Comparison of ENCODE assay signal across 27 cellular contexts in genomic region chr7:80999180-80999579, GRCh38.
"Had no signal": no experiment of that assay in that cellular context is flagged by ENCODE, and none has a peak within 500 bp of the region (broad histone marks: within the 10 kb centered on the region; RNA-seq: fewer than 3 reads in every experiment).

No MANE protein-coding gene starts in this region.

- H3K27me3 ChIP-seq: dorsolateral prefrontal cortex, gastrocnemius medialis, neutrophil, right atrium auricular region, suprapubic skin, transverse colon had no signal

- H3K4me1 ChIP-seq: prostate gland, right atrium auricular region, suprapubic skin, transverse colon had no signal

- H3K9me3 ChIP-seq: gastrocnemius medialis, mucosa of descending colon, neutrophil, prostate gland, right atrium auricular region, suprapubic skin, transverse colon had no signal

- DNase-seq: dorsolateral prefrontal cortex; effector CD4-positive, alpha-beta T cell; endodermal cell; foreskin fibroblast; gastrocnemius medialis; head of caudate nucleus; kidney; mesenchymal stem cell; mucosa of descending colon; naive B cell; stimulated activated CD4-positive, alpha-beta T cell treated with anti-CD3 and anti-CD28 coated beads, Interleukin-12 subunit alpha, Interleukin-12 subunit beta, amount 100 ng/mL, for 4 hours; stimulated activated CD4-positive, alpha-beta T cell treated with anti-CD3 and anti-CD28 coated beads, Interleukin-1b, Interleukin-23, amount 100 ng/mL, for 48 hours; stimulated activated CD4-positive, alpha-beta T cell treated with anti-CD3 and anti-CD28 coated beads, Interleukin-4, amount 100 ng/mL, for 1 hour; stimulated activated CD8-positive, alpha-beta memory T cell treated with anti-CD3 and anti-CD28 coated beads, Interleukin-4, amount 100 ng/mL, for 48 hours; stimulated activated naive CD4-positive, alpha-beta T cell; stimulated activated naive CD8-positive, alpha-beta T cell treated with anti-CD3 and anti-CD28 coated beads, Interleukin-15, amount 100 ng/mL, for 72 hours; transverse colon had no signal

- H3K4me3 ChIP-seq: dorsolateral prefrontal cortex, gastrocnemius medialis, mucosa of descending colon, prostate gland, right atrium auricular region, smooth muscle cell, suprapubic skin, transverse colon had no signal

- ATAC-seq: esophagus mucosa; gastrocnemius medialis; left lobe of liver; mucosa of descending colon; natural killer cell treated with Interleukin-12 subunit alpha and Interleukin-12 subunit beta and Interleukin-15 and Interleukin-18, amount 100 ng/mL, for 72 hours; sciatic nerve; stimulated activated naive CD8-positive, alpha-beta T cell treated with anti-CD3 and anti-CD28 coated beads, Interleukin-15, amount 100 ng/mL, for 72 hours had no signal

- H3K27ac ChIP-seq: dorsolateral prefrontal cortex, epithelial cell of prostate, gastrocnemius medialis, neutrophil, prostate gland, right atrium auricular region, suprapubic skin, transverse colon had no signal

- H3K36me3 ChIP-seq: gastrocnemius medialis, neutrophil, prostate gland, right atrium auricular region, suprapubic skin, transverse colon had no signal
